ENCODE assay signal across 1 cellular context in genomic region chr20:51678041-51678697, GRCh38.
TF ChIP-seq lines count a peak whose summit lies in the region.

No MANE protein-coding gene starts in this region.

TF ChIP-seq in IMR-90, 13 proteins besides CTCF, POLR2A, EP300 and RAD21 (continued from another document):
- no peak for TF ChIP-seq RFX5 (IDR thresholded peaks at IDR 0.05; ENCODE audit: low read depth, low read length)
- no peak for TF ChIP-seq USF2 (IDR thresholded peaks at IDR 0.05; ENCODE audit: low read depth, low read length)
- TF ChIP-seq CEBPB (IDR thresholded peaks at IDR 0.05; ENCODE audit: low read depth, low read length) = no peak
